Comparison of ENCODE assay signal across 9 cellular contexts in the genomic region with DNA sequence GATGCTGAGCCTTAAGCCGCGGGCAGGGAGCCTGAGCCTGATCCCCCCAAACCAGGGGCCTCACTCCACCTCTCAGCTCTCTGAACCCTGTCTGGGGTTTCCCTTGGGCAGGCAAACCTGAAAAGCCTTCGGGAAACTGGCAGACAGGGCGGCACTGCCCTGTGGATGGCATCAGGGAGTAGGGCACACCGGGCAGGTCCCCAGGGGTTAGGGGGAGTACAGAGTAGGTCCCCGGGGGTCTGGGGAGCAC. TPM values are rescaled to one million over a fixed set of nuclear protein-coding genes. Genes with fewer than 3 reads are reported as not detected.
DNase-seq lines count a peak whose midpoint lies in the region; ATAC-seq and TF ChIP-seq lines count a peak whose summit lies in the region.
"Had no signal": no experiment of that assay in that cellular context is flagged by ENCODE, and none has a peak within 500 bp of the region (broad histone marks: within the 10 kb centered on the region; RNA-seq: fewer than 3 reads in every experiment).

No MANE protein-coding gene starts in this region.

- peaks cover 9% of the 10 kb centered on the region; the same call in 2 of the 3 replicates for H3K4me1 Mint-ChIP-seq in GM23338
- peaks cover 7% of the 10 kb centered on the region; the same call in 1 of the 2 replicates for H3K4me1 Mint-ChIP-seq in WTC11

- no peaks in the 10 kb centered on the region for H3K27me3 ChIP-seq in GM23338 (ENCODE audit: insufficient read depth)
- H3K27me3 ChIP-seq in right atrium auricular region, result no peaks in the 10 kb centered on the region
- H3K27me3 ChIP-seq in spleen (replicated peaks in 1 of 7), result no peaks in the 10 kb centered on the region
- H3K27me3 ChIP-seq: SJCRH30 had no signal

- H3K4me3 ChIP-seq in GM23338 (peak overlapping the region; percentile 49; the same call in 1 of the 2 replicates), right atrium auricular region (peak overlapping the region; percentile 14 to 15), spleen (peak overlapping the region in 6 of 8 donors; percentile 28 to 68 (median 34)), foreskin fibroblast (ENCODE audit: low read depth in 1 of 2, low read length in 2 of 2) (no peak overlapping the region), lower leg skin (ENCODE audit: low read depth, poor library complexity, severe bottlenecking) (no peak overlapping the region)
- H3K4me3 ChIP-seq: SJCRH30 had no signal

- H3K4me3 Mint-ChIP-seq in GM23338, result peak overlapping the region; percentile 38; the same call in 1 of the 3 replicates
- peak overlapping the region; percentile 36; the same call in 1 of the 2 replicates for H3K4me3 Mint-ChIP-seq in WTC11

- no peak overlapping the region for H2AFZ ChIP-seq in GM23338

- TF ChIP-seq CTCF in GM23338 (conservative IDR thresholded peaks at IDR 0.05; ENCODE audit: low read depth in 2 of 2), result no peak
- TF ChIP-seq CTCF in WTC11 (IDR thresholded peaks at IDR 0.05), result no peak
- no peak for TF ChIP-seq CTCF in right atrium auricular region (IDR thresholded peaks at IDR 0.05)
- TF ChIP-seq CTCF in spleen (IDR thresholded peaks at IDR 0.05 in 8 of 11, conservative IDR thresholded peaks at IDR 0.05 in 3 of 11), result no peak
- TF ChIP-seq CTCF in foreskin fibroblast (IDR thresholded peaks at IDR 0.05; ENCODE audit: low read depth, low read length), result no peak
- TF ChIP-seq CTCF in lower leg skin (IDR thresholded peaks at IDR 0.05), result no peak

- H3K27ac Mint-ChIP-seq in GM23338 (peak overlapping the region; percentile 86), WTC11 (peak overlapping the region; percentile 60; the same call in 1 of the 2 replicates)

- no peak for DNase-seq in GM23338 (ENCODE audit: low spot score)
- DNase-seq in WTC11 (ENCODE audit: low spot score), result no peak
- no peak for DNase-seq in right atrium auricular region (ENCODE audit: low spot score)
- DNase-seq in spleen, result no peak
- no peak for DNase-seq in foreskin fibroblast
- DNase-seq in lower leg skin (ENCODE audit: low spot score in 2 of 2), result no peak

- intact Hi-C loops in spleen (cut with DNase I; ENCODE audit: low total_unique reads), result no loop called here
- intact Hi-C loops in lower leg skin (cut with DNase I; ENCODE audit: low total_unique reads), result no loop called here

- no peaks in the 10 kb centered on the region for H3K9me2 ChIP-seq in GM23338 (ENCODE audit: insufficient read depth)

- H3K4me2 ChIP-seq in GM23338, result peak overlapping the region; percentile 80; the same call in 1 of the 2 replicates

- ATAC-seq in GM23338 (no peak), WTC11 (no peak), GM18867 (IDR thresholded peaks at IDR 0.05; ENCODE audit: unreplicated experiment) (no peak), GM19452 (IDR thresholded peaks at IDR 0.05; ENCODE audit: unreplicated experiment) (no peak)

- TF ChIP-seq POLR2A in spleen (IDR thresholded peaks at IDR 0.05) (no peak), lower leg skin (IDR thresholded peaks at IDR 0.05) (no peak)

- peak overlapping the region; percentile 90 for H3K27ac ChIP-seq in GM23338 (ENCODE audit: low read depth)
- H3K27ac ChIP-seq in right atrium auricular region, result peak overlapping the region; percentile 93 to 98
- H3K27ac ChIP-seq in spleen, result peak overlapping the region; percentile 71 to 100 (median 96)
- H3K27ac ChIP-seq: SJCRH30 had no signal

- H3K4me1 ChIP-seq in GM23338 (ENCODE audit: insufficient read depth), result peaks cover 15% of the 10 kb centered on the region
- H3K4me1 ChIP-seq in right atrium auricular region, result peaks cover 0 to 68% of the 10 kb centered on the region in 2 donors
- H3K4me1 ChIP-seq in spleen, result peaks cover 68 to 96% (median 87%) of the 10 kb centered on the region in 6 donors
- H3K4me1 ChIP-seq: SJCRH30 had no signal

- POLR2A ChIA-PET in WTC11 (lab: Charles Lee), result no interaction called here

- peaks cover 2% of the 10 kb centered on the region; the same call in 1 of the 3 replicates for H3K9me3 Mint-ChIP-seq in GM23338
- H3K9me3 Mint-ChIP-seq in WTC11, result no peaks in the 10 kb centered on the region

- no peaks in the 10 kb centered on the region for H3K9me3 ChIP-seq in right atrium auricular region
- peaks cover 0 to under 1% (median 0%) of the 10 kb centered on the region in 8 donors for H3K9me3 ChIP-seq in spleen
- H3K9me3 ChIP-seq: SJCRH30 had no signal

- peaks cover 6% of the 10 kb centered on the region for H4K20me1 ChIP-seq in GM23338 (replicated peaks; ENCODE audit: insufficient read depth)

- CTCF ChIA-PET in WTC11 (lab: Charles Lee), result interaction anchor here (2.1 kb wide), 1 partner anchor 11 kb away, joined by 13 read pairs; the partner anchor contains the start of gene MKNK2

- H3K27me3 Mint-ChIP-seq in GM23338 (ENCODE audit: insufficient read depth, low read depth, poor library complexity), result peaks cover 13% of the 10 kb centered on the region
- H3K27me3 Mint-ChIP-seq in WTC11 (ENCODE audit: low read depth), result no peaks in the 10 kb centered on the region

- 37 to 76% (median 66%) methylated on average over 6 of the region's 6 CpGs for WGBS in spleen, 5 donors
- WGBS in lower leg skin, 2 donors, result 60 to 69% methylated on average over 4 to 5 of the region's 6 CpGs

- H3K36me3 ChIP-seq in GM23338 (ENCODE audit: insufficient read depth), result peaks cover 8% of the 10 kb centered on the region; the same call in 1 of the 2 replicates
- peaks cover 75% of the 10 kb centered on the region for H3K36me3 ChIP-seq in right atrium auricular region
- H3K36me3 ChIP-seq in spleen, result peaks cover 0 to 90% (median 73%) of the 10 kb centered on the region in 6 donors

- peaks cover 29% of the 10 kb centered on the region for H3F3A ChIP-seq in GM23338 (replicated peaks; ENCODE audit: low read depth)

- H3K79me2 ChIP-seq in GM23338 (replicated peaks; ENCODE audit: insufficient read depth), result 0 out of 2 replicates have a peak, but pooled peaks cover 3% of the 10 kb centered on the region

- H3K36me3 Mint-ChIP-seq in GM23338 (ENCODE audit: low read depth), result peaks cover 20% of the 10 kb centered on the region; the same call in 2 of the 3 replicates
- peaks cover 10% of the 10 kb centered on the region; the same call in 1 of the 2 replicates for H3K36me3 Mint-ChIP-seq in WTC11

TF ChIP-seq in WTC11, 78 proteins besides CTCF, POLR2A, EP300 and RAD21 (continues in another document):
- TF ChIP-seq SMAD4 (CRISPR knock-in tag; IDR thresholded peaks at IDR 0.05) (no peak), ERG (CRISPR knock-in tag; IDR thresholded peaks at IDR 0.05) (no peak), SMAD3 (CRISPR knock-in tag; IDR thresholded peaks at IDR 0.05; ENCODE audit: borderline replicate concordance) (no peak), TCF7 (CRISPR knock-in tag; IDR thresholded peaks at IDR 0.05; ENCODE audit: low read depth) (no peak)

RNA-seq across cellular contexts. Expression of gene MKNK2, which starts 9.7 kb away (rescaled TPM):
- total RNA-seq in GM23338 (2014; rRNA removed; shearing (Covaris generic)), result 123 and 159 TPM in 2 replicates
- 71.0 and 106 TPM in 2 replicates for polyA plus RNA-seq in GM23338 (2016; fragmentation: Nextera tagmentation; extraction: Ambion mirVana)
- 150 to 165 TPM (median 163 TPM) in 3 replicates for total RNA-seq in WTC11 (2021)
- 100 to 1,000 TPM in 1 of 2 donors, 10 to 100 TPM in 1; 90.3 to 107 TPM for total RNA-seq in right atrium auricular region
- total RNA-seq in spleen, result 100 to 1,000 TPM; 212 to 389 (median 265) TPM
- 100 to 1,000 TPM in 1 of 3 donors, 10 to 100 TPM in 2; 88.2 to 154 (median 90.0) TPM for polyA plus RNA-seq in spleen
- total RNA-seq in lower leg skin, result 100 to 1,000 TPM; 224 to 367 (median 251) TPM

RNA-seq across cellular contexts. Expression of gene BTBD2, which starts 25.8 kb away (rescaled TPM):
- 106 and 130 TPM in 2 replicates for total RNA-seq in GM23338 (2014; rRNA removed; shearing (Covaris generic))
- polyA plus RNA-seq in GM23338 (2016; fragmentation: Nextera tagmentation; extraction: Ambion mirVana), result 23.8 and 27.2 TPM in 2 replicates
- total RNA-seq in WTC11 (2021), result 106 to 148 TPM (median 145 TPM) in 3 replicates
- 10 to 100 TPM; 54.8 to 55.9 TPM for total RNA-seq in right atrium auricular region
- total RNA-seq in spleen, result 10 to 100 TPM; 47.6 to 77.1 (median 65.5) TPM
- 10 to 100 TPM; 29.1 to 53.0 (median 31.2) TPM for polyA plus RNA-seq in spleen
- total RNA-seq in lower leg skin, result 10 to 100 TPM; 85.0 to 99.3 (median 94.9) TPM

RNA-seq across cellular contexts. Expression of gene MOB3A, which starts 54.8 kb away (rescaled TPM):
- 5.9 and 9.4 TPM in 2 replicates for total RNA-seq in GM23338 (2014; rRNA removed; shearing (Covaris generic))
- polyA plus RNA-seq in GM23338 (2016; fragmentation: Nextera tagmentation; extraction: Ambion mirVana), result 2.9 TPM in 2 replicates
- total RNA-seq in WTC11 (2021), result 8.1 to 9.8 TPM (median 9.6 TPM) in 3 replicates
- 10 to 100 TPM; 19.7 to 29.4 TPM for total RNA-seq in right atrium auricular region
- 100 to 1,000 TPM in 5 of 7 donors, 10 to 100 TPM in 2; 80.8 to 161 (median 124) TPM for total RNA-seq in spleen
- polyA plus RNA-seq in spleen, result 10 to 100 TPM; 24.2 to 48.7 (median 37.6) TPM
- 10 to 100 TPM; 26.4 to 46.0 (median 34.5) TPM for total RNA-seq in lower leg skin

RNA-seq across cellular contexts. Expression of gene IZUMO4, which starts 55.4 kb away (rescaled TPM):
- total RNA-seq in GM23338 (2014; rRNA removed; shearing (Covaris generic)), result 2.2 and 2.6 TPM in 2 replicates
- 0.57 and 0.82 TPM in 2 replicates for polyA plus RNA-seq in GM23338 (2016; fragmentation: Nextera tagmentation; extraction: Ambion mirVana)
- total RNA-seq in WTC11 (2021), result 0.73 to 1.9 TPM (median 1.8 TPM) in 3 replicates
- 1 to 10 TPM in 1 of 2 donors, under 1 TPM in 1; 0.67 to 1.4 TPM for total RNA-seq in right atrium auricular region
- 1 to 10 TPM; 1.9 to 5.8 (median 3.7) TPM for total RNA-seq in spleen
- 10 to 100 TPM; 13.6 to 25.9 (median 16.7) TPM for polyA plus RNA-seq in spleen
- 1 to 10 TPM in 3 of 4 donors, under 1 TPM in 1; 0.25 to 8.8 (median 4.3) TPM for total RNA-seq in lower leg skin

Comparison
In these comparisons a context has a peak if more than half of its experiments do, and no peak if none do; other contexts are left out.
1. H3K4me3 ChIP-seq: peak in GM23338 (single experiment), right atrium auricular region (2 of 2) and spleen (6 of 8); none in foreskin fibroblast (0 of 2) and lower leg skin (single experiment).
2. Peak in every context shown above with its lines, with median percentiles within 50 percentile points of each other: H3K27ac ChIP-seq.